Comparison of ENCODE assay signal across 1 cellular context in the genomic region with DNA sequence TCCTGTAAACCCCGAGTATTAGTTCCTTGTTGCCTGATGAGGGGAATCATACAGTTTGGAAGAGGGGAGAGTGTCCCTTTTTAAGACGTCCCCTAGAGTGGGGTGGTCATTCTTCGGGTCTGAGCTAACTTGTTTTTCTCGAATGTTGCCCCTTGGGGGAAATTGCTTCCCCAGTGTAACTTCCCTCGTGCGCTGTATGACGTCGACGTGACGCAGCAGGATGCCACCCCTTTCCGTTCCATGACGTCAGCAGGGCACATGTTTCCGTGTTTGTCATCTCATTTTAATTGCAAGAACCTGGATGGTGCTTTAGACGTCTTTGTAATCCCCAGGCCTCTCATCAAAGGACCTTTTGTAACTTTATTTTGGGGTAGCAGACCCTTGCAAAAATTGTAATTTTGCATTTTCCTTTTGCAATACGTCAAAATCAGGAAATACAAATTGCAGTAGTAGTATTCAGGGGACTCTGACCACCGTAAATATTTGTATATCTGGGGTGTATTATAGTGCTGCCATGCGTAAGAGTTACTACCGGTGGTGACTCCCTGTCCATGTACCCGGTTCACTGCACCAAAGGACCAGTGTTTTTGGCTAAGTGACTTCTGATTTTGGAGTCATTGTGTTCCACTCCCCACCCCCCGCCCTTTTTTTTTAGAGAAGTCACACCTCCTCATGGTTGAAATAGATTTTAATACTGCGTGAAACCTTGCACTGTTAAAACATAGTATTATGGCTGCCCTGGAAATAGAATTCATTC.
TF ChIP-seq lines count a peak whose summit lies in the region.

No MANE protein-coding gene starts in this region.

TF ChIP-seq in H1, 55 proteins besides CTCF, POLR2A, EP300 and RAD21 (continued from another document):
- peak; percentile 91 for TF ChIP-seq MAX (IDR thresholded peaks at IDR 0.05)
- no peak for TF ChIP-seq HDAC2 (IDR thresholded peaks at IDR 0.05; ENCODE audit: borderline replicate concordance in 1 of 2, low read depth in 2 of 2, low read length in 2 of 2)
- peak; percentile 71; the same call in 1 of the 2 replicates for TF ChIP-seq GTF2F1 (IDR thresholded peaks at IDR 0.05; ENCODE audit: borderline replicate concordance, low read depth, low read length)
- TF ChIP-seq, protein P1, sequence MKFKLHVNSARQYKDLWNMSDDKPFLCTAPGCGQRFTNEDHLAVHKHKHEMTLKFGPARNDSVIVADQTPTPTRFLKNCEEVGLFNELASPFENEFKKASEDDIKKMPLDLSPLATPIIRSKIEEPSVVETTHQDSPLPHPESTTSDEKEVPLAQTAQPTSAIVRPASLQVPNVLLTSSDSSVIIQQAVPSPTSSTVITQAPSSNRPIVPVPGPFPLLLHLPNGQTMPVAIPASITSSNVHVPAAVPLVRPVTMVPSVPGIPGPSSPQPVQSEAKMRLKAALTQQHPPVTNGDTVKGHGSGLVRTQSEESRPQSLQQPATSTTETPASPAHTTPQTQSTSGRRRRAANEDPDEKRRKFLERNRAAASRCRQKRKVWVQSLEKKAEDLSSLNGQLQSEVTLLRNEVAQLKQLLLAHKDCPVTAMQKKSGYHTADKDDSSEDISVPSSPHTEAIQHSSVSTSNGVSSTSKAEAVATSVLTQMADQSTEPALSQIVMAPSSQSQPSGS (IDR thresholded peaks at IDR 0.05; ENCODE audit: low read length) = peak; percentile 95
- TF ChIP-seq CBX5 (IDR thresholded peaks at IDR 0.05; ENCODE audit: low read depth, low read length) = no peak
- TF ChIP-seq, protein P2, sequence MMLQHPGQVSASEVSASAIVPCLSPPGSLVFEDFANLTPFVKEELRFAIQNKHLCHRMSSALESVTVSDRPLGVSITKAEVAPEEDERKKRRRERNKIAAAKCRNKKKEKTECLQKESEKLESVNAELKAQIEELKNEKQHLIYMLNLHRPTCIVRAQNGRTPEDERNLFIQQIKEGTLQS (IDR thresholded peaks at IDR 0.05; ENCODE audit: insufficient read depth, low read depth, low read length) = no peak
- TF ChIP-seq FOSL1 (IDR thresholded peaks at IDR 0.05; ENCODE audit: insufficient read depth, low read depth, low read length) = no peak
- no peak for TF ChIP-seq CTBP2 (IDR thresholded peaks at IDR 0.05; ENCODE audit: borderline replicate concordance, insufficient read depth, insufficient read length, low read length)
- TF ChIP-seq, protein P3, sequence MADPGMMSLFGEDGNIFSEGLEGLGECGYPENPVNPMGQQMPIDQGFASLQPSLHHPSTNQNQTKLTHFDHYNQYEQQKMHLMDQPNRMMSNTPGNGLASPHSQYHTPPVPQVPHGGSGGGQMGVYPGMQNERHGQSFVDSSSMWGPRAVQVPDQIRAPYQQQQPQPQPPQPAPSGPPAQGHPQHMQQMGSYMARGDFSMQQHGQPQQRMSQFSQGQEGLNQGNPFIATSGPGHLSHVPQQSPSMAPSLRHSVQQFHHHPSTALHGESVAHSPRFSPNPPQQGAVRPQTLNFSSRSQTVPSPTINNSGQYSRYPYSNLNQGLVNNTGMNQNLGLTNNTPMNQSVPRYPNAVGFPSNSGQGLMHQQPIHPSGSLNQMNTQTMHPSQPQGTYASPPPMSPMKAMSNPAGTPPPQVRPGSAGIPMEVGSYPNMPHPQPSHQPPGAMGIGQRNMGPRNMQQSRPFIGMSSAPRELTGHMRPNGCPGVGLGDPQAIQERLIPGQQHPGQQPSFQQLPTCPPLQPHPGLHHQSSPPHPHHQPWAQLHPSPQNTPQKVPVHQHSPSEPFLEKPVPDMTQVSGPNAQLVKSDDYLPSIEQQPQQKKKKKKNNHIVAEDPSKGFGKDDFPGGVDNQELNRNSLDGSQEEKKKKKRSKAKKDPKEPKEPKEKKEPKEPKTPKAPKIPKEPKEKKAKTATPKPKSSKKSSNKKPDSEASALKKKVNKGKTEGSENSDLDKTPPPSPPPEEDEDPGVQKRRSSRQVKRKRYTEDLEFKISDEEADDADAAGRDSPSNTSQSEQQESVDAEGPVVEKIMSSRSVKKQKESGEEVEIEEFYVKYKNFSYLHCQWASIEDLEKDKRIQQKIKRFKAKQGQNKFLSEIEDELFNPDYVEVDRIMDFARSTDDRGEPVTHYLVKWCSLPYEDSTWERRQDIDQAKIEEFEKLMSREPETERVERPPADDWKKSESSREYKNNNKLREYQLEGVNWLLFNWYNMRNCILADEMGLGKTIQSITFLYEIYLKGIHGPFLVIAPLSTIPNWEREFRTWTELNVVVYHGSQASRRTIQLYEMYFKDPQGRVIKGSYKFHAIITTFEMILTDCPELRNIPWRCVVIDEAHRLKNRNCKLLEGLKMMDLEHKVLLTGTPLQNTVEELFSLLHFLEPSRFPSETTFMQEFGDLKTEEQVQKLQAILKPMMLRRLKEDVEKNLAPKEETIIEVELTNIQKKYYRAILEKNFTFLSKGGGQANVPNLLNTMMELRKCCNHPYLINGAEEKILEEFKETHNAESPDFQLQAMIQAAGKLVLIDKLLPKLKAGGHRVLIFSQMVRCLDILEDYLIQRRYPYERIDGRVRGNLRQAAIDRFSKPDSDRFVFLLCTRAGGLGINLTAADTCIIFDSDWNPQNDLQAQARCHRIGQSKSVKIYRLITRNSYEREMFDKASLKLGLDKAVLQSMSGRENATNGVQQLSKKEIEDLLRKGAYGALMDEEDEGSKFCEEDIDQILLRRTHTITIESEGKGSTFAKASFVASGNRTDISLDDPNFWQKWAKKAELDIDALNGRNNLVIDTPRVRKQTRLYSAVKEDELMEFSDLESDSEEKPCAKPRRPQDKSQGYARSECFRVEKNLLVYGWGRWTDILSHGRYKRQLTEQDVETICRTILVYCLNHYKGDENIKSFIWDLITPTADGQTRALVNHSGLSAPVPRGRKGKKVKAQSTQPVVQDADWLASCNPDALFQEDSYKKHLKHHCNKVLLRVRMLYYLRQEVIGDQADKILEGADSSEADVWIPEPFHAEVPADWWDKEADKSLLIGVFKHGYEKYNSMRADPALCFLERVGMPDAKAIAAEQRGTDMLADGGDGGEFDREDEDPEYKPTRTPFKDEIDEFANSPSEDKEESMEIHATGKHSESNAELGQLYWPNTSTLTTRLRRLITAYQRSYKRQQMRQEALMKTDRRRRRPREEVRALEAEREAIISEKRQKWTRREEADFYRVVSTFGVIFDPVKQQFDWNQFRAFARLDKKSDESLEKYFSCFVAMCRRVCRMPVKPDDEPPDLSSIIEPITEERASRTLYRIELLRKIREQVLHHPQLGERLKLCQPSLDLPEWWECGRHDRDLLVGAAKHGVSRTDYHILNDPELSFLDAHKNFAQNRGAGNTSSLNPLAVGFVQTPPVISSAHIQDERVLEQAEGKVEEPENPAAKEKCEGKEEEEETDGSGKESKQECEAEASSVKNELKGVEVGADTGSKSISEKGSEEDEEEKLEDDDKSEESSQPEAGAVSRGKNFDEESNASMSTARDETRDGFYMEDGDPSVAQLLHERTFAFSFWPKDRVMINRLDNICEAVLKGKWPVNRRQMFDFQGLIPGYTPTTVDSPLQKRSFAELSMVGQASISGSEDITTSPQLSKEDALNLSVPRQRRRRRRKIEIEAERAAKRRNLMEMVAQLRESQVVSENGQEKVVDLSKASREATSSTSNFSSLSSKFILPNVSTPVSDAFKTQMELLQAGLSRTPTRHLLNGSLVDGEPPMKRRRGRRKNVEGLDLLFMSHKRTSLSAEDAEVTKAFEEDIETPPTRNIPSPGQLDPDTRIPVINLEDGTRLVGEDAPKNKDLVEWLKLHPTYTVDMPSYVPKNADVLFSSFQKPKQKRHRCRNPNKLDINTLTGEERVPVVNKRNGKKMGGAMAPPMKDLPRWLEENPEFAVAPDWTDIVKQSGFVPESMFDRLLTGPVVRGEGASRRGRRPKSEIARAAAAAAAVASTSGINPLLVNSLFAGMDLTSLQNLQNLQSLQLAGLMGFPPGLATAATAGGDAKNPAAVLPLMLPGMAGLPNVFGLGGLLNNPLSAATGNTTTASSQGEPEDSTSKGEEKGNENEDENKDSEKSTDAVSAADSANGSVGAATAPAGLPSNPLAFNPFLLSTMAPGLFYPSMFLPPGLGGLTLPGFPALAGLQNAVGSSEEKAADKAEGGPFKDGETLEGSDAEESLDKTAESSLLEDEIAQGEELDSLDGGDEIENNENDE (IDR thresholded peaks at IDR 0.05; ENCODE audit: insufficient replicate concordance, low read length) = no peak
- TF ChIP-seq BRCA1 (IDR thresholded peaks at IDR 0.05; ENCODE audit: low read depth, low read length) = peak; percentile 51; the same call in 1 of the 2 replicates
- TF ChIP-seq BCL11A (IDR thresholded peaks at IDR 0.05; ENCODE audit: low read depth in 2 of 2, low read length in 2 of 2) = no peak
- TF ChIP-seq CBX8 (IDR thresholded peaks at IDR 0.05; ENCODE audit: borderline replicate concordance, low read depth, low read length) = no peak
- TF ChIP-seq HDAC6 (IDR thresholded peaks at IDR 0.05; ENCODE audit: low read depth, low read length) = no peak
- TF ChIP-seq CHD1 (IDR thresholded peaks at IDR 0.05; ENCODE audit: low read depth, low read length) = no peak
- no peak for TF ChIP-seq KDM5A (IDR thresholded peaks at IDR 0.05; ENCODE audit: low read length)
- no peak; the same call in none of the 2 replicates for TF ChIP-seq SP1 (IDR thresholded peaks at IDR 0.05; ENCODE audit: low read depth, low read length)
- TF ChIP-seq EZH2 (IDR thresholded peaks at IDR 0.05; ENCODE audit: low read depth, low read length, severe bottlenecking) = no peak
- no peak; the same call in 1 of the 2 replicates for TF ChIP-seq NRF1 (IDR thresholded peaks at IDR 0.05; ENCODE audit: low read depth, low read length)
- TF ChIP-seq SP4 (IDR thresholded peaks at IDR 0.05; ENCODE audit: low read length) = no peak
- peak; percentile 47; the same call in 1 of the 2 replicates for TF ChIP-seq CHD2 (IDR thresholded peaks at IDR 0.05; ENCODE audit: low read length)
- TF ChIP-seq YY1 (IDR thresholded peaks at IDR 0.05; ENCODE audit: low read depth, low read length) = no peak
- TF ChIP-seq SP2 (IDR thresholded peaks at IDR 0.05; ENCODE audit: low read length) = no peak
- no peak for TF ChIP-seq POU5F1 (IDR thresholded peaks at IDR 0.05; ENCODE audit: low read depth, low read length)
- TF ChIP-seq POLR2AphosphoS5 (IDR thresholded peaks at IDR 0.05; ENCODE audit: low read depth, low read length) = no peak; the same call in 1 of the 2 replicates
- TF ChIP-seq RXRA (IDR thresholded peaks at IDR 0.05; ENCODE audit: insufficient read depth, low read depth, low read length) = no peak
- no peak for TF ChIP-seq TAF7 (optimal IDR thresholded peaks at IDR 0.05; ENCODE audit: borderline replicate concordance, low read depth, low read length)
- TF ChIP-seq KDM4A (IDR thresholded peaks at IDR 0.05; ENCODE audit: low read depth, low read length, severe bottlenecking) = no peak
- 0 out of 2 replicates have a peak, but pooled peaks have one; percentile 38 for TF ChIP-seq BACH1 (IDR thresholded peaks at IDR 0.05; ENCODE audit: low read length)
- TF ChIP-seq CREB1 (IDR thresholded peaks at IDR 0.05) = peak; percentile 100
- no peak for TF ChIP-seq SIRT6 (IDR thresholded peaks at IDR 0.05; ENCODE audit: low read length)
- no peak for TF ChIP-seq GABPA (IDR thresholded peaks at IDR 0.05; ENCODE audit: borderline replicate concordance, insufficient read depth, low read length)
- TF ChIP-seq TAF1 (IDR thresholded peaks at IDR 0.05; ENCODE audit: low read depth, low read length) = no peak; the same call in 1 of the 2 replicates
- TF ChIP-seq RBBP5 (IDR thresholded peaks at IDR 0.05; ENCODE audit: borderline replicate concordance, low read depth, low read length) = no peak; the same call in 1 of the 2 replicates
- no peak for TF ChIP-seq ASH2L (IDR thresholded peaks at IDR 0.05; ENCODE audit: low read length)
- TF ChIP-seq MAFK (IDR thresholded peaks at IDR 0.05; ENCODE audit: low read depth, low read length) = no peak
- no peak for TF ChIP-seq EGR1 (IDR thresholded peaks at IDR 0.05; ENCODE audit: borderline replicate concordance, low read depth, low read length)
- TF ChIP-seq ZNF274 (IDR thresholded peaks at IDR 0.05; ENCODE audit: borderline replicate concordance, extremely low read depth, low read length) = no peak
- peak; percentile 65; the same call in 1 of the 2 replicates for TF ChIP-seq JUN (IDR thresholded peaks at IDR 0.05; ENCODE audit: low read depth, low read length)
- TF ChIP-seq TBP (IDR thresholded peaks at IDR 0.05; ENCODE audit: low read depth, low read length) = no peak
- no peak for TF ChIP-seq RFX5 (IDR thresholded peaks at IDR 0.05; ENCODE audit: borderline replicate concordance, low read depth, low read length)
- TF ChIP-seq PHF8 (conservative IDR thresholded peaks at IDR 0.05; ENCODE audit: low read depth, low read length) = no peak; the same call in 1 of the 2 replicates
- no peak for TF ChIP-seq SIX5 (IDR thresholded peaks at IDR 0.05; ENCODE audit: low read depth, low read length)
- TF ChIP-seq TEAD4 (IDR thresholded peaks at IDR 0.05; ENCODE audit: low read depth, low read length) = no peak
- TF ChIP-seq KDM1A (IDR thresholded peaks at IDR 0.05; ENCODE audit: borderline replicate concordance, low read length) = no peak
- no peak for TF ChIP-seq SRF (IDR thresholded peaks at IDR 0.05; ENCODE audit: low read depth, low read length)
- TF ChIP-seq NANOG (IDR thresholded peaks at IDR 0.05; ENCODE audit: insufficient read depth, low read depth, low read length, poor library complexity, severe bottlenecking) = no peak
- TF ChIP-seq JUND (IDR thresholded peaks at IDR 0.05; ENCODE audit: low read length) = peak; percentile 75
- TF ChIP-seq USF2 (IDR thresholded peaks at IDR 0.05; ENCODE audit: low read length) = no peak
- TF ChIP-seq SUZ12 (IDR thresholded peaks at IDR 0.05; ENCODE audit: low read length) = no peak
- TF ChIP-seq SAP30 (IDR thresholded peaks at IDR 0.05; ENCODE audit: insufficient read depth, insufficient replicate concordance, low read length) = no peak
- TF ChIP-seq TCF12 (IDR thresholded peaks at IDR 0.05; ENCODE audit: low read depth, low read length) = no peak
- no peak for TF ChIP-seq RNF2 (IDR thresholded peaks at IDR 0.05; ENCODE audit: borderline replicate concordance, low read depth, low read length, missing control alignments, poor library complexity, severe bottlenecking)
- no peak for TF ChIP-seq CEBPB (IDR thresholded peaks at IDR 0.05; ENCODE audit: low read depth, low read length)
